Comparison of ENCODE assay signal across 7 cellular contexts in genomic region chr1:148254611-148255429, GRCh38.
A peak's percentile ranks its signal among the peaks of the same experiment; 100 is the strongest.
DNase-seq lines count a peak whose midpoint lies in the region; ATAC-seq and TF ChIP-seq lines count a peak whose summit lies in the region.
"Not testable (repeated sequence)": the region's sequence is repeated elsewhere in the genome, so short reads cannot be mapped to it uniquely, and the experiment has no call there.

No MANE protein-coding gene starts in this region.

- H3K9me3 Mint-ChIP-seq in activated CD8-positive, alpha-beta T cell treated with anti-CD3 and anti-CD28 coated beads for 36 hours; osteocyte (ENCODE audit: unreplicated experiment): not testable (repeated sequence)

- in situ Hi-C loops in IMR-90 (cut with MboI; ENCODE audit: low sequenced_read_pairs); mammary epithelial cell (cut with MboI; ENCODE audit: low sequenced_read_pairs in 2 of 2): not testable (repeated sequence)

- TF ChIP-seq RAD21 in IMR-90 (IDR thresholded peaks at IDR 0.05; ENCODE audit: low read length) = 0 out of 2 replicates have a peak, but pooled peaks have one; percentile 6

- not testable (repeated sequence) for H3K4me1 Mint-ChIP-seq in activated CD8-positive, alpha-beta T cell treated with anti-CD3 and anti-CD28 coated beads for 36 hours (ENCODE audit: low read depth); osteocyte (ENCODE audit: unreplicated experiment)

- H2AK9ac ChIP-seq in IMR-90 (replicated peaks; ENCODE audit: low read depth, low read length, poor library complexity) = not testable (repeated sequence)

- not testable (repeated sequence) for H3K9me2 ChIP-seq in PC-3 (replicated peaks; ENCODE audit: low read length)

- H3K56ac ChIP-seq in IMR-90 (ENCODE audit: extremely low read depth, insufficient read depth, low read length) = not testable (repeated sequence)

- H4K91ac ChIP-seq in IMR-90 (ENCODE audit: insufficient read depth, low read depth, low read length) = not testable (repeated sequence)

- H2BK20ac ChIP-seq in IMR-90 (ENCODE audit: low read depth, low read length) = not testable (repeated sequence)

- not testable (repeated sequence) for H3K4me3 Mint-ChIP-seq in activated CD8-positive, alpha-beta T cell treated with anti-CD3 and anti-CD28 coated beads for 36 hours; osteocyte (ENCODE audit: unreplicated experiment)

- DNase-seq in Daoy (ENCODE audit: low read depth) = peak; percentile 29
- DNase-seq in IMR-90; mammary epithelial cell; osteocyte (ENCODE audit: extremely low spot score, unreplicated experiment): not testable (repeated sequence)
- peak; percentile 70 for DNase-seq in PC-3
- DNase-seq in activated CD8-positive, alpha-beta T cell treated with anti-CD3 and anti-CD28 coated beads for 36 hours = peak; percentile 48
- DNase-seq in right cardiac atrium = peak in 1 of 3 donors; percentile 36

- dilution Hi-C loops in IMR-90 (cut with HindIII; ENCODE audit: low sequenced_read_pairs, unreplicated experiment); mammary epithelial cell (cut with HindIII; ENCODE audit: low sequenced_read_pairs): not testable (repeated sequence)

- peak; percentile 30; the same call in 1 of the 2 replicates for TF ChIP-seq CTCF in IMR-90 (conservative IDR thresholded peaks at IDR 0.05; ENCODE audit: low read depth, low read length)
- peak; percentile 76 for TF ChIP-seq CTCF in PC-3 (conservative IDR thresholded peaks at IDR 0.05; ENCODE audit: low read depth, low read length)
- peak; percentile 69 for TF ChIP-seq CTCF in activated CD8-positive, alpha-beta T cell treated with anti-CD3 and anti-CD28 coated beads for 36 hours (IDR thresholded peaks at IDR 0.05)
- peak; percentile 46 to 64 for TF ChIP-seq CTCF in mammary epithelial cell (conservative IDR thresholded peaks at IDR 0.05 in 1 of 2, IDR thresholded peaks at IDR 0.05 in 1 of 2; ENCODE audit: extremely low read depth in 1 of 2, insufficient read depth in 1 of 2, low read depth in 1 of 2, low read length in 2 of 2)
- TF ChIP-seq CTCF in osteocyte (IDR thresholded peaks at IDR 0.05) = peak; percentile 55

- CTCF ChIA-PET in IMR-90 (lab: Yijun Ruan, JAX); PC-3 (lab: Charles Lee); activated CD8-positive, alpha-beta T cell treated with anti-CD3 and anti-CD28 coated beads for 36 hours (lab: Charles Lee); mammary epithelial cell (lab: Charles Lee; ENCODE audit: low non-redundant PET): not testable (repeated sequence)

- ATAC-seq in IMR-90 (ENCODE audit: low read depth) (peak; percentile 74), PC-3 (peak; percentile 93), right cardiac atrium (peak; percentile 39 to 52)
- ATAC-seq in activated CD8-positive, alpha-beta T cell treated with anti-CD3 and anti-CD28 coated beads for 36 hours = peak; percentile 70

- H3K27ac ChIP-seq in IMR-90 (ENCODE audit: insufficient read depth, low read length); PC-3 (ENCODE audit: low read length); mammary epithelial cell (ENCODE audit: insufficient read depth, low read depth, low read length); right cardiac atrium (ENCODE audit: low read length): not testable (repeated sequence)

- H3K4me3 ChIP-seq in IMR-90 (ENCODE audit: insufficient read depth, low read depth, low read length); PC-3 (ENCODE audit: low read length); mammary epithelial cell (replicated peaks in 1 of 3; ENCODE audit: insufficient read depth in 1 of 3, low read depth in 2 of 3, low read length in 3 of 3); right cardiac atrium (ENCODE audit: low read length): not testable (repeated sequence)

- H3K9ac ChIP-seq in IMR-90 (ENCODE audit: low read depth, low read length); PC-3 (ENCODE audit: low read length); mammary epithelial cell (ENCODE audit: insufficient read depth, low read length): not testable (repeated sequence)

- not testable (repeated sequence) for H2AK5ac ChIP-seq in IMR-90 (ENCODE audit: low read depth, low read length)

- H3K9me3 ChIP-seq in IMR-90 (ENCODE audit: control insufficient read depth, insufficient read depth, low read length); PC-3 (ENCODE audit: low read length); mammary epithelial cell (replicated peaks; ENCODE audit: insufficient read depth, low read length); right cardiac atrium (ENCODE audit: control insufficient read depth, low read length): not testable (repeated sequence)

- not testable (repeated sequence) for H3K23ac ChIP-seq in IMR-90 (ENCODE audit: low read depth, low read length)

- intact Hi-C loops in IMR-90 (cut with micrococcal nuclease); PC-3 (cut with micrococcal nuclease); activated CD8-positive, alpha-beta T cell treated with anti-CD3 and anti-CD28 coated beads for 36 hours (cut with micrococcal nuclease); mammary epithelial cell (cut with micrococcal nuclease); right cardiac atrium (cut with DNase I): not testable (repeated sequence)

- WGBS in IMR-90 (ENCODE audit: extremely low coverage in 2 of 2, insufficient read length in 1 of 2), 2 experiments = 60% methylated on average over 1 of the region's 16 CpGs; no CpG with 5 or more reads in 1 of the 2 experiments
- WGBS in mammary epithelial cell (ENCODE audit: low coverage, missing lambda C conversion rate) = 52% methylated on average over 12 of the region's 16 CpGs
- 40% methylated on average over 16 of the region's 16 CpGs for WGBS in right cardiac atrium

- not testable (repeated sequence) for H4K8ac ChIP-seq in IMR-90 (ENCODE audit: low read depth in 2 of 2, low read length in 2 of 2)

- H3K79me2 ChIP-seq in PC-3 (ENCODE audit: low read length); mammary epithelial cell (ENCODE audit: insufficient read depth, low read length): not testable (repeated sequence)

- H2AFZ ChIP-seq in IMR-90 (replicated peaks; ENCODE audit: low read length, poor library complexity); mammary epithelial cell (ENCODE audit: low read depth, low read length): not testable (repeated sequence)
- peak overlapping the region; percentile 65 for H2AFZ ChIP-seq in PC-3 (ENCODE audit: low read length)

- H3K79me1 ChIP-seq in IMR-90 (ENCODE audit: low read depth in 1 of 2, low read length in 2 of 2) = not testable (repeated sequence)

- H2BK5ac ChIP-seq in IMR-90 (ENCODE audit: low read depth, low read length, poor library complexity, severe bottlenecking) = not testable (repeated sequence)

- H3K27me3 ChIP-seq in IMR-90 (ENCODE audit: control insufficient read depth, insufficient read depth, low read length); PC-3 (ENCODE audit: low read length); mammary epithelial cell (ENCODE audit: insufficient read depth, low read length); right cardiac atrium (ENCODE audit: control insufficient read depth, insufficient read depth): not testable (repeated sequence)

- H3F3A ChIP-seq in PC-3 (ENCODE audit: low read length, unreplicated experiment) = not testable (repeated sequence)

- not testable (repeated sequence) for H3K18ac ChIP-seq in IMR-90 (ENCODE audit: low read depth, low read length)

- not testable (repeated sequence) for H3K4me1 ChIP-seq in IMR-90 (ENCODE audit: control insufficient read depth, insufficient read depth, low read length); PC-3 (ENCODE audit: insufficient read depth, low read length); mammary epithelial cell (ENCODE audit: insufficient read depth, low read length); right cardiac atrium (ENCODE audit: control insufficient read depth, insufficient read depth, low read length)

- not testable (repeated sequence) for H4K5ac ChIP-seq in IMR-90 (ENCODE audit: low read depth, low read length)

- H2BK120ac ChIP-seq in IMR-90 (ENCODE audit: low read depth, low read length) = not testable (repeated sequence)

- H3K36me3 Mint-ChIP-seq in activated CD8-positive, alpha-beta T cell treated with anti-CD3 and anti-CD28 coated beads for 36 hours (ENCODE audit: low read depth); osteocyte (ENCODE audit: unreplicated experiment): not testable (repeated sequence)

- not testable (repeated sequence) for H3K4me2 ChIP-seq in IMR-90 (ENCODE audit: low read depth, low read length); mammary epithelial cell (ENCODE audit: insufficient read depth, low read depth, low read length)
- peak overlapping the region; percentile 23 for H3K4me2 ChIP-seq in PC-3 (ENCODE audit: low read length)

- H3K27ac Mint-ChIP-seq in activated CD8-positive, alpha-beta T cell treated with anti-CD3 and anti-CD28 coated beads for 36 hours; osteocyte (ENCODE audit: unreplicated experiment): not testable (repeated sequence)

- H3K36me3 ChIP-seq in IMR-90 (ENCODE audit: control insufficient read depth, insufficient read depth, low read length); PC-3 (ENCODE audit: low read depth, low read length); mammary epithelial cell (ENCODE audit: insufficient read depth, low read length): not testable (repeated sequence)

- not testable (repeated sequence) for H4K20me1 ChIP-seq in IMR-90 (ENCODE audit: insufficient read depth, low read length); PC-3 (ENCODE audit: low read length); mammary epithelial cell (ENCODE audit: insufficient read depth, low read length)

- H3K27me3 Mint-ChIP-seq in activated CD8-positive, alpha-beta T cell treated with anti-CD3 and anti-CD28 coated beads for 36 hours = not testable (repeated sequence)
- peaks cover 12% of the 10 kb centered on the region for H3K27me3 Mint-ChIP-seq in osteocyte (ENCODE audit: unreplicated experiment)

- not testable (repeated sequence) for TF ChIP-seq POLR2A in IMR-90 (IDR thresholded peaks at IDR 0.05; ENCODE audit: low read depth, low read length)

- H3K4ac ChIP-seq in IMR-90 (ENCODE audit: low read depth, low read length) = not testable (repeated sequence)

- not testable (repeated sequence) for H3K9me1 ChIP-seq in IMR-90 (ENCODE audit: insufficient read depth, low read length)

- H2BK15ac ChIP-seq in IMR-90 (ENCODE audit: low read depth, low read length) = not testable (repeated sequence)

- POLR2A ChIA-PET in IMR-90 (lab: Charles Lee; ENCODE audit: unreplicated experiment); PC-3 (lab: Charles Lee; ENCODE audit: unreplicated experiment); activated CD8-positive, alpha-beta T cell treated with anti-CD3 and anti-CD28 coated beads for 36 hours (lab: Charles Lee): not testable (repeated sequence)

- not testable (repeated sequence) for H3K14ac ChIP-seq in IMR-90 (replicated peaks; ENCODE audit: low read depth, low read length)

- not testable (repeated sequence) for BruUV-seq in IMR-90 (replicated peaks; lab: Mats Ljungman, UMichigan); PC-3 (replicated peaks; lab: Mats Ljungman, UMichigan); mammary epithelial cell (replicated peaks; lab: Mats Ljungman, UMichigan)
